Comparison of ENCODE assay signal across 28 cellular contexts in the genomic region with DNA sequence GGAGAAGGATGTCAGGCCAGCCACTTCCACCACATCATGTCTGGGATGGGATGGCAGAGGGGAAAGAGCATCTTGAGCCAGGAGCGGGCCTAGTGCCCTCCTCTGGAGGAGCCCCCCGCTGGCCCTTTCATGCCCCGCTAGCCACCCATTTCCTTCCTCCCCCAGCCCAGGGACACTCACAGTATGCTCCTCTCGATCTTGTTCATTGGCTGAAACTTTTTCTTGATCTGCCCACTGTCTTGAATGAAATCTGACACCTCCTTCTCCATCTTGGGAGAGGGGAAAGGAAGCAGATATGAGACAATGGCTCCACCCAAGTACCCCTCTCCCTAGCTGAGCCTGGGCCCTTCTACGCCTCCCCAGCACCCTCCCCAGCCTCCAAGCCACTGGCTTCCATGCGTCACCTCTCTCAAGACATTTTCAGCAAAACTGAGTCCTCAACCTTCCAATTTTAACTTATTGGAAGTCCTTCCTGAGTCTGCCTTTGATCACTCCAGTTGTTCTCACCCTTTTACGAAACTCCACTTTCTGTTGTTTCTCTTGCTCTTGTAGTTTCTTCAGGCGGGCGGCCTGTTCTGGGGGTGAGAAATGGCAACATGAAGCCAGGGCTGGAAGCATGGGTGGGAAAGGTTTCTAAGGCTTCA. TPM values are rescaled to one million over a fixed set of nuclear protein-coding genes. Genes with fewer than 3 reads are reported as not detected.
A peak's percentile ranks its signal among the peaks of the same experiment; 100 is the strongest.
DNase-seq lines count a peak whose midpoint lies in the region; ATAC-seq, FAIRE-seq and TF ChIP-seq lines count a peak whose summit lies in the region.
"Had no signal": no experiment of that assay in that cellular context is flagged by ENCODE, and none has a peak within 500 bp of the region (broad histone marks: within the 10 kb centered on the region; RNA-seq: fewer than 3 reads in every experiment).

No MANE protein-coding gene starts in this region.

- no TSS peak for BruUV-seq in IMR-90 (replicated peaks; lab: Mats Ljungman, UMichigan)

- no peak for FAIRE-seq in astrocyte (lab: Jason Lieb, UNC)
- FAIRE-seq: GM12878 had no signal

- H3K56ac ChIP-seq in IMR-90 (ENCODE audit: extremely low read depth, insufficient read depth, low read length), result no peak overlapping the region

- no peaks in the 10 kb centered on the region for H3K9me3 ChIP-seq in IMR-90 (ENCODE audit: control insufficient read depth, insufficient read depth, low read length)
- H3K9me3 ChIP-seq in astrocyte (ENCODE audit: insufficient read depth, low read depth, low read length), result no peaks in the 10 kb centered on the region
- no peaks in the 10 kb centered on the region for H3K9me3 ChIP-seq in neural progenitor cell (ENCODE audit: low read depth)
- H3K9me3 ChIP-seq: MG63, ovary, spleen, upper lobe of left lung had no signal

- no peak overlapping the region for H2BK120ac ChIP-seq in IMR-90 (ENCODE audit: low read depth, low read length)

- in situ Hi-C loops in Caki2 (cut with HindIII; ENCODE audit: low pct_unique_long_range_greater_than_20kb, low sequenced_read_pairs) (no loop called here), IMR-90 (cut with MboI; ENCODE audit: low sequenced_read_pairs) (no loop called here)

- H4K20me1 ChIP-seq in IMR-90 (ENCODE audit: insufficient read depth, low read length) (no peaks in the 10 kb centered on the region), astrocyte (ENCODE audit: insufficient read depth, low read length) (peaks cover 5% of the 10 kb centered on the region), neural progenitor cell (ENCODE audit: low read depth) (no peaks in the 10 kb centered on the region)

- H3K27me3 Mint-ChIP-seq in astrocyte (ENCODE audit: low read depth, unreplicated experiment) (no peaks in the 10 kb centered on the region), neural progenitor cell (ENCODE audit: insufficient read depth, low read depth) (peaks cover 5% of the 10 kb centered on the region)
- H3K27me3 Mint-ChIP-seq in naive thymus-derived CD8-positive, alpha-beta T cell, result no peaks in the 10 kb centered on the region
- H3K27me3 Mint-ChIP-seq: activated CD4-positive, alpha-beta T cell treated with anti-CD3 and anti-CD28 coated beads for 36 hours; naive thymus-derived CD4-positive, alpha-beta T cell had no signal

- H3K9me3 Mint-ChIP-seq in astrocyte (ENCODE audit: unreplicated experiment), result peaks cover 3% of the 10 kb centered on the region
- H3K9me3 Mint-ChIP-seq in neural progenitor cell, result peaks cover 3% of the 10 kb centered on the region
- H3K9me3 Mint-ChIP-seq in naive thymus-derived CD8-positive, alpha-beta T cell, result no peaks in the 10 kb centered on the region
- H3K9me3 Mint-ChIP-seq: mesothelial cell of epicardium; naive thymus-derived CD4-positive, alpha-beta T cell had no signal

- POLR2A ChIA-PET in IMR-90 (lab: Charles Lee; ENCODE audit: unreplicated experiment), result no interaction called here
- POLR2A ChIA-PET in naive thymus-derived CD8-positive, alpha-beta T cell (lab: Charles Lee), result interaction anchor here (1.4 to 25.2 kb wide), 2 partner anchors 8 to 11 kb away, joined by 4 to 635 read pairs; a partner anchor contains a TSS

- 100% methylated on average over 1 of the region's 9 CpGs; no CpG with 5 or more reads in 1 of the 2 experiments for whole genome bisulfite sequencing in IMR-90 (ENCODE audit: extremely low coverage in 2 of 2, insufficient read length in 1 of 2), 2 experiments

- H3K79me2 ChIP-seq in astrocyte (ENCODE audit: insufficient read depth, low read length) (peaks cover 5% of the 10 kb centered on the region), neural progenitor cell (ENCODE audit: low read depth) (peaks cover 10% of the 10 kb centered on the region)

- intact Hi-C loops in IMR-90 (cut with micrococcal nuclease), result no loop called here

- no peak; the same call in 1 of the 2 replicates for ATAC-seq in IMR-90 (ENCODE audit: low read depth)
- ATAC-seq in GM19455 (IDR thresholded peaks at IDR 0.05; ENCODE audit: unreplicated experiment), result no peak
- no peak for ATAC-seq in naive thymus-derived CD8-positive, alpha-beta T cell
- no peak for ATAC-seq in HG03139 (IDR thresholded peaks at IDR 0.05; ENCODE audit: unreplicated experiment)
- ATAC-seq: activated CD4-positive, alpha-beta T cell treated with anti-CD3 and anti-CD28 coated beads for 36 hours; GM12878; left ventricle myocardium superior; naive thymus-derived CD4-positive, alpha-beta T cell had no signal

- DNase-seq in Caki2 (ENCODE audit: low read depth) (peak; percentile 48), IMR-90 (no peak), astrocyte (ENCODE audit: low read depth) (no peak), neural progenitor cell (ENCODE audit: low spot score) (no peak)
- no peak for DNase-seq in naive thymus-derived CD8-positive, alpha-beta T cell
- DNase-seq: activated CD4-positive, alpha-beta T cell treated with anti-CD3 and anti-CD28 coated beads for 36 hours; activated gamma-delta T cell treated with Interleukin-2 at 50 U/mL for 16 hours; activated T-cell treated with anti-CD3 and anti-CD28 coated beads for 4 hours; islet precursor cell; left ventricle myocardium superior; MG63; naive thymus-derived CD4-positive, alpha-beta T cell; NCI-H1105 treated with DMSO at 0.1 percent for 48 hours; NCI-H2029; NCI-H226; NCI-H82; ovary; right cardiac atrium; RPMI8226; spleen; substantia nigra; upper lobe of left lung had no signal

- H3K14ac ChIP-seq in IMR-90 (replicated peaks; ENCODE audit: low read depth, low read length), result no peak overlapping the region

- no peak for TF ChIP-seq POLR2A in IMR-90 (IDR thresholded peaks at IDR 0.05; ENCODE audit: low read depth, low read length)

- no peak overlapping the region for H3K4ac ChIP-seq in IMR-90 (ENCODE audit: low read depth, low read length)

- no peak overlapping the region for H2BK15ac ChIP-seq in IMR-90 (ENCODE audit: low read depth, low read length)

- H3K27me3 ChIP-seq in IMR-90 (ENCODE audit: control insufficient read depth, insufficient read depth, low read length) (no peaks in the 10 kb centered on the region), astrocyte (ENCODE audit: insufficient read depth, low read length) (no peaks in the 10 kb centered on the region), neural progenitor cell (no peaks in the 10 kb centered on the region)
- H3K27me3 ChIP-seq: MG63, ovary, spleen, upper lobe of left lung had no signal

- dilution Hi-C loops in IMR-90 (cut with HindIII; ENCODE audit: low sequenced_read_pairs, unreplicated experiment), result no loop called here

- CTCF ChIA-PET in IMR-90 (lab: Yijun Ruan, JAX), result interaction anchor here (0.5 kb wide), 1 partner anchor 75 kb away, joined by 3 read pairs; no protein-coding TSS in a partner anchor

- peak overlapping the region; percentile 45 for H2AK9ac ChIP-seq in IMR-90 (replicated peaks; ENCODE audit: low read depth, low read length, poor library complexity)

- H3K4me1 Mint-ChIP-seq in astrocyte (ENCODE audit: low read depth, unreplicated experiment) (peaks cover 3% of the 10 kb centered on the region), neural progenitor cell (peaks cover 9% of the 10 kb centered on the region)
- H3K4me1 Mint-ChIP-seq in naive thymus-derived CD8-positive, alpha-beta T cell, result peaks cover 8 to 17% (median 15%) of the 10 kb centered on the region in 4 donors

- H3K79me1 ChIP-seq in IMR-90 (ENCODE audit: low read depth in 1 of 2, low read length in 2 of 2), result peaks cover 7 to 26% of the 10 kb centered on the region in 2 experiments

- no peak overlapping the region for H2BK20ac ChIP-seq in IMR-90 (ENCODE audit: low read depth, low read length)

- no peak overlapping the region for H4K5ac ChIP-seq in IMR-90 (ENCODE audit: low read depth, low read length)

- TF ChIP-seq RAD21 in IMR-90 (IDR thresholded peaks at IDR 0.05; ENCODE audit: low read length), result no peak

- TF ChIP-seq CTCF in IMR-90 (conservative IDR thresholded peaks at IDR 0.05; ENCODE audit: low read depth, low read length), result no peak
- TF ChIP-seq CTCF in astrocyte (IDR thresholded peaks at IDR 0.05; ENCODE audit: insufficient read depth, low read depth, low read length), result no peak
- TF ChIP-seq CTCF in neural progenitor cell (IDR thresholded peaks at IDR 0.05), result no peak

- no peak overlapping the region for H3K18ac ChIP-seq in IMR-90 (ENCODE audit: low read depth, low read length)

- no peak overlapping the region for H3K27ac ChIP-seq in IMR-90 (ENCODE audit: insufficient read depth, low read length)
- H3K27ac ChIP-seq in astrocyte (ENCODE audit: low read depth, low read length), result no peak overlapping the region
- H3K27ac ChIP-seq in neural progenitor cell, result peak overlapping the region; percentile 20
- H3K27ac ChIP-seq: C4-2B, ovary, spleen, upper lobe of left lung had no signal

- no peak overlapping the region for H2AK5ac ChIP-seq in IMR-90 (ENCODE audit: low read depth, low read length)

- H3K36me3 Mint-ChIP-seq in astrocyte (ENCODE audit: low read depth, unreplicated experiment) (peaks cover 27% of the 10 kb centered on the region), neural progenitor cell (peaks cover 33% of the 10 kb centered on the region)
- H3K36me3 Mint-ChIP-seq in naive thymus-derived CD8-positive, alpha-beta T cell, result peaks cover 0 to 30% (median 7%) of the 10 kb centered on the region in 3 donors

- H3K27ac Mint-ChIP-seq in astrocyte (ENCODE audit: unreplicated experiment) (peak overlapping the region; percentile 8), neural progenitor cell (no peak overlapping the region)
- peak overlapping the region in 2 of 10 donors; percentile 13 to 74 for H3K27ac Mint-ChIP-seq in naive thymus-derived CD8-positive, alpha-beta T cell
- H3K27ac Mint-ChIP-seq: activated CD4-positive, alpha-beta T cell treated with anti-CD3 and anti-CD28 coated beads for 36 hours; mesothelial cell of epicardium had no signal

- no peak overlapping the region for H4K8ac ChIP-seq in IMR-90 (ENCODE audit: low read depth in 2 of 2, low read length in 2 of 2)

- peaks cover 14% of the 10 kb centered on the region for H3F3A ChIP-seq in neural progenitor cell (ENCODE audit: low read depth)

- H4K91ac ChIP-seq in IMR-90 (ENCODE audit: insufficient read depth, low read depth, low read length), result no peak overlapping the region

- H3K9me1 ChIP-seq in IMR-90 (ENCODE audit: insufficient read depth, low read length), result peaks cover 6% of the 10 kb centered on the region; the same call in 1 of the 2 replicates

- no peak overlapping the region for H3K4me2 ChIP-seq in IMR-90 (ENCODE audit: low read depth, low read length)
- no peak overlapping the region for H3K4me2 ChIP-seq in astrocyte (ENCODE audit: low read length)
- no peak overlapping the region for H3K4me2 ChIP-seq in neural progenitor cell

- no peak overlapping the region for H3K23ac ChIP-seq in IMR-90 (ENCODE audit: low read depth, low read length)

- no peaks in the 10 kb centered on the region for H3K4me1 ChIP-seq in IMR-90 (ENCODE audit: control insufficient read depth, insufficient read depth, low read length)
- H3K4me1 ChIP-seq in astrocyte (ENCODE audit: insufficient read depth, low read length), result no peaks in the 10 kb centered on the region
- H3K4me1 ChIP-seq in neural progenitor cell, result peaks cover 6% of the 10 kb centered on the region

- H3K36me3 ChIP-seq in IMR-90 (ENCODE audit: control insufficient read depth, insufficient read depth, low read length) (peaks cover 23% of the 10 kb centered on the region), astrocyte (ENCODE audit: insufficient read depth, low read length) (peaks cover 8% of the 10 kb centered on the region), neural progenitor cell (no peaks in the 10 kb centered on the region)
- H3K36me3 ChIP-seq: ovary had no signal

- H2BK5ac ChIP-seq in IMR-90 (ENCODE audit: low read depth, low read length, poor library complexity, severe bottlenecking), result no peak overlapping the region

- no peak overlapping the region for H3K4me3 Mint-ChIP-seq in astrocyte (ENCODE audit: unreplicated experiment)
- H3K4me3 Mint-ChIP-seq in neural progenitor cell, result no peak overlapping the region
- H3K4me3 Mint-ChIP-seq in naive thymus-derived CD8-positive, alpha-beta T cell, result no peak overlapping the region
- H3K4me3 Mint-ChIP-seq: activated CD4-positive, alpha-beta T cell treated with anti-CD3 and anti-CD28 coated beads for 36 hours; brain; mesothelial cell of epicardium; naive thymus-derived CD4-positive, alpha-beta T cell had no signal

- H2AFZ ChIP-seq in IMR-90 (replicated peaks; ENCODE audit: low read length, poor library complexity) (no peak overlapping the region), astrocyte (ENCODE audit: low read depth, low read length) (no peak overlapping the region), neural progenitor cell (replicated peaks) (no peak overlapping the region)

- H3K9ac ChIP-seq in IMR-90 (ENCODE audit: low read depth, low read length) (no peak overlapping the region), astrocyte (ENCODE audit: low read length) (no peak overlapping the region), neural progenitor cell (no peak overlapping the region)

- H3K4me3 ChIP-seq in IMR-90 (ENCODE audit: insufficient read depth, low read depth, low read length) (no peak overlapping the region), astrocyte (ENCODE audit: insufficient read depth, low read depth, low read length) (no peak overlapping the region), neural progenitor cell (no peak overlapping the region)
- H3K4me3 ChIP-seq: GM12878, MG63, ovary, spleen, upper lobe of left lung had no signal

RNA-seq across cellular contexts. Expression of a gene that starts 7.2 kb away (rescaled TPM):
- total RNA-seq in Caki2 (2014; rRNA removed; shearing (Covaris generic); ENCODE audit: low replicate concordance), result 23.1 and 48.6 TPM in 2 replicates
- 50.2 and 52.2 TPM in 2 replicates for total RNA-seq in IMR-90 (2012; rRNA removed)
- 108 and 115 TPM in 2 replicates for polyA plus RNA-seq in IMR-90 (2012; rRNA removed)
- polyA plus RNA-seq in IMR-90 (2012; cell fraction: cytosol; rRNA removed), result 71.1 and 79.9 TPM in 2 replicates
- polyA plus RNA-seq in IMR-90 (2012; cell fraction: nucleus; rRNA removed; ENCODE audit: low replicate concordance), result 353 and 581 TPM in 2 replicates
- total RNA-seq in astrocyte, result 57.2 and 60.9 TPM in 2 replicates
- total RNA-seq in neural progenitor cell (ENCODE audit: low replicate concordance), result 79.7 and 97.6 TPM in 2 replicates
- total RNA-seq in naive thymus-derived CD8-positive, alpha-beta T cell, result 10 to 100 TPM; 50.5 to 52.6 TPM
- 100 to 1,000 TPM; 122 to 131 (median 129) TPM for polyA plus RNA-seq in naive thymus-derived CD8-positive, alpha-beta T cell

RNA-seq across cellular contexts. Expression of a gene that starts 9.5 kb away (rescaled TPM):
- total RNA-seq in Caki2 (2014; rRNA removed; shearing (Covaris generic); ENCODE audit: low replicate concordance), result 4.5 and 21.3 TPM in 2 replicates
- total RNA-seq in IMR-90 (2012; rRNA removed) (1.4 TPM in 2 replicates), astrocyte (12.7 and 20.4 TPM in 2 replicates), neural progenitor cell (ENCODE audit: low replicate concordance) (20.8 and 24.5 TPM in 2 replicates)
- 4.2 and 5.1 TPM in 2 replicates for polyA plus RNA-seq in IMR-90 (2012; rRNA removed)
- polyA plus RNA-seq in IMR-90 (2012; cell fraction: cytosol; rRNA removed), result 1.6 and 2.8 TPM in 2 replicates
- polyA plus RNA-seq in IMR-90 (2012; cell fraction: nucleus; rRNA removed; ENCODE audit: low replicate concordance), result 52.7 and 54.4 TPM in 2 replicates
- 10 to 100 TPM; 35.2 to 36.7 TPM for total RNA-seq in naive thymus-derived CD8-positive, alpha-beta T cell
- 1 to 10 TPM; 1.5 to 3.0 (median 1.8) TPM for polyA plus RNA-seq in naive thymus-derived CD8-positive, alpha-beta T cell

RNA-seq across cellular contexts. Expression of a gene that starts 12.1 kb away (rescaled TPM):
- total RNA-seq in Caki2 (2014; rRNA removed; shearing (Covaris generic); ENCODE audit: low replicate concordance), result 258 and 443 TPM in 2 replicates
- total RNA-seq in IMR-90 (2012; rRNA removed) (348 and 432 TPM in 2 replicates), astrocyte (1,246 and 1,346 TPM in 2 replicates), neural progenitor cell (ENCODE audit: low replicate concordance) (203 and 458 TPM in 2 replicates)
- 1,671 and 2,152 TPM in 2 replicates for polyA plus RNA-seq in IMR-90 (2012; rRNA removed)
- 2,723 and 2,770 TPM in 2 replicates for polyA plus RNA-seq in IMR-90 (2012; cell fraction: cytosol; rRNA removed)
- polyA plus RNA-seq in IMR-90 (2012; cell fraction: nucleus; rRNA removed; ENCODE audit: low replicate concordance), result 690 and 857 TPM in 2 replicates
- total RNA-seq in naive thymus-derived CD8-positive, alpha-beta T cell, result 100 to 1,000 TPM; 486 to 497 TPM
- 1,000 to 10,000 TPM; 1,824 to 2,067 (median 1,870) TPM for polyA plus RNA-seq in naive thymus-derived CD8-positive, alpha-beta T cell

RNA-seq across cellular contexts. Expression of a gene that starts 20.3 kb away (rescaled TPM):
- total RNA-seq in Caki2 (2014; rRNA removed; shearing (Covaris generic); ENCODE audit: low replicate concordance), result 45.6 and 57.1 TPM in 2 replicates
- 13.1 and 13.3 TPM in 2 replicates for total RNA-seq in IMR-90 (2012; rRNA removed)
- polyA plus RNA-seq in IMR-90 (2012; rRNA removed), result 79.5 and 83.6 TPM in 2 replicates
- polyA plus RNA-seq in IMR-90 (2012; cell fraction: cytosol; rRNA removed), result 41.9 and 55.4 TPM in 2 replicates
- polyA plus RNA-seq in IMR-90 (2012; cell fraction: nucleus; rRNA removed; ENCODE audit: low replicate concordance), result 69.1 and 86.3 TPM in 2 replicates
- 88.0 and 89.7 TPM in 2 replicates for total RNA-seq in astrocyte
- total RNA-seq in neural progenitor cell (ENCODE audit: low replicate concordance), result 43.9 and 82.1 TPM in 2 replicates
- 100 to 1,000 TPM; 143 to 145 TPM for total RNA-seq in naive thymus-derived CD8-positive, alpha-beta T cell
- 10 to 100 TPM; 30.3 to 50.0 (median 32.2) TPM for polyA plus RNA-seq in naive thymus-derived CD8-positive, alpha-beta T cell

RNA-seq across cellular contexts. Expression of a gene that starts 20.6 kb away (rescaled TPM):
- total RNA-seq in Caki2 (2014; rRNA removed; shearing (Covaris generic); ENCODE audit: low replicate concordance), result 80.0 and 89.3 TPM in 2 replicates
- 30.8 and 35.0 TPM in 2 replicates for total RNA-seq in IMR-90 (2012; rRNA removed)
- polyA plus RNA-seq in IMR-90 (2012; rRNA removed), result 62.2 and 68.2 TPM in 2 replicates
- polyA plus RNA-seq in IMR-90 (2012; cell fraction: cytosol; rRNA removed), result 58.3 and 80.2 TPM in 2 replicates
- 29.2 and 53.6 TPM in 2 replicates for polyA plus RNA-seq in IMR-90 (2012; cell fraction: nucleus; rRNA removed; ENCODE audit: low replicate concordance)
- 36.8 and 43.0 TPM in 2 replicates for total RNA-seq in astrocyte
- 35.3 and 61.6 TPM in 2 replicates for total RNA-seq in neural progenitor cell (ENCODE audit: low replicate concordance)
- total RNA-seq in naive thymus-derived CD8-positive, alpha-beta T cell, result 10 to 100 TPM; 42.5 to 45.0 TPM
- 10 to 100 TPM; 75.3 to 78.6 (median 77.6) TPM for polyA plus RNA-seq in naive thymus-derived CD8-positive, alpha-beta T cell
